ENCODE assay signal across 11 cellular contexts in genomic region chr15:85563328-85563727, GRCh38.
DNase-seq lines count a peak whose midpoint lies in the region; ATAC-seq and TF ChIP-seq lines count a peak whose summit lies in the region.
"Had no signal": no experiment of that assay in that cellular context is flagged by ENCODE, and none has a peak within 500 bp of the region (broad histone marks: within the 10 kb centered on the region; RNA-seq: fewer than 3 reads in every experiment).

No MANE protein-coding gene starts in this region.

- in situ Hi-C loops in transverse colon (cut with MboI; ENCODE audit: low pct_ligation_motif_present in 1 of 4, low pct_unique_long_range_greater_than_20kb in 1 of 4, low sequenced_read_pairs in 3 of 4): no loop called here

- peaks cover 34 to 48% (median 40%) of the 10 kb centered on the region in 4 donors for H3K4me1 ChIP-seq in esophagus muscularis mucosa
- peaks cover 0 to 15% (median 0%) of the 10 kb centered on the region in 4 donors for H3K4me1 ChIP-seq in right lobe of liver
- H3K4me1 ChIP-seq in transverse colon: peaks cover 0 to 30% (median 15%) of the 10 kb centered on the region in 4 donors

- intact Hi-C loops in esophagus muscularis mucosa (cut with DNase I) (no loop called here), right lobe of liver (cut with DNase I) (no loop called here), transverse colon (cut with DNase I; ENCODE audit: low total_unique reads) (no loop called here)

- H3K27ac ChIP-seq in esophagus muscularis mucosa (replicated peaks in 1 of 4) (peak overlapping the region; percentile 5 to 40 (median 17)), right lobe of liver (peak overlapping the region in 1 of 3 donors; percentile 12), transverse colon (peak overlapping the region; percentile 61 to 70 (median 64))
- H3K27ac ChIP-seq: VCaP had no signal

- WGBS in esophagus muscularis mucosa: 73% methylated on average over 3 of the region's 3 CpGs
- WGBS in right lobe of liver (ENCODE audit: insufficient coverage, low coverage, low lambda C conversion rate, missing lambda C conversion rate): 21% methylated on average over 3 of the region's 3 CpGs
- WGBS in transverse colon (ENCODE audit: low coverage in 1 of 2), 2 donors: 39 to 43% methylated on average over 2 to 3 of the region's 3 CpGs

- ATAC-seq in right lobe of liver (peak; percentile 66 to 87 (median 78)), HG03469 (IDR thresholded peaks at IDR 0.05; ENCODE audit: unreplicated experiment) (no peak)

- TF ChIP-seq EP300 in esophagus muscularis mucosa (IDR thresholded peaks at IDR 0.05) (no peak), transverse colon (IDR thresholded peaks at IDR 0.05; ENCODE audit: low read depth) (no peak)

- DNase-seq in HT-29 (ENCODE audit: low spot score): peak; percentile 84
- no peak for DNase-seq in esophagus muscularis mucosa (ENCODE audit: extremely low spot score)
- DNase-seq in right lobe of liver: no peak
- DNase-seq in transverse colon: no peak
- DNase-seq in T-helper 1 cell: no peak
- no peak for DNase-seq in effector CD8-positive, alpha-beta T cell (lab: John Stamatoyannopoulos, UW)
- DNase-seq: effector memory CD4-positive, alpha-beta T cell; H9; NCI-H1092 had no signal

- H3K4me3 ChIP-seq in esophagus muscularis mucosa (no peak overlapping the region), right lobe of liver (no peak overlapping the region), transverse colon (no peak overlapping the region)

- H3K36me3 ChIP-seq in esophagus muscularis mucosa (no peaks in the 10 kb centered on the region), right lobe of liver (no peaks in the 10 kb centered on the region), transverse colon (no peaks in the 10 kb centered on the region)

- TF ChIP-seq POLR2A in esophagus muscularis mucosa (IDR thresholded peaks at IDR 0.05; ENCODE audit: low read depth) (no peak), right lobe of liver (IDR thresholded peaks at IDR 0.05) (no peak), transverse colon (IDR thresholded peaks at IDR 0.05) (no peak)

- no peaks in the 10 kb centered on the region for H3K9me3 ChIP-seq in esophagus muscularis mucosa
- no peaks in the 10 kb centered on the region for H3K9me3 ChIP-seq in right lobe of liver
- H3K9me3 ChIP-seq in transverse colon: no peaks in the 10 kb centered on the region

- no peaks in the 10 kb centered on the region for H3K27me3 ChIP-seq in esophagus muscularis mucosa
- H3K27me3 ChIP-seq in right lobe of liver: no peaks in the 10 kb centered on the region
- no peaks in the 10 kb centered on the region for H3K27me3 ChIP-seq in transverse colon

- TF ChIP-seq CTCF in esophagus muscularis mucosa (IDR thresholded peaks at IDR 0.05) (no peak), right lobe of liver (IDR thresholded peaks at IDR 0.05) (no peak), transverse colon (IDR thresholded peaks at IDR 0.05) (no peak)
